ENCODE assay signal across 11 cellular contexts in the genomic region with DNA sequence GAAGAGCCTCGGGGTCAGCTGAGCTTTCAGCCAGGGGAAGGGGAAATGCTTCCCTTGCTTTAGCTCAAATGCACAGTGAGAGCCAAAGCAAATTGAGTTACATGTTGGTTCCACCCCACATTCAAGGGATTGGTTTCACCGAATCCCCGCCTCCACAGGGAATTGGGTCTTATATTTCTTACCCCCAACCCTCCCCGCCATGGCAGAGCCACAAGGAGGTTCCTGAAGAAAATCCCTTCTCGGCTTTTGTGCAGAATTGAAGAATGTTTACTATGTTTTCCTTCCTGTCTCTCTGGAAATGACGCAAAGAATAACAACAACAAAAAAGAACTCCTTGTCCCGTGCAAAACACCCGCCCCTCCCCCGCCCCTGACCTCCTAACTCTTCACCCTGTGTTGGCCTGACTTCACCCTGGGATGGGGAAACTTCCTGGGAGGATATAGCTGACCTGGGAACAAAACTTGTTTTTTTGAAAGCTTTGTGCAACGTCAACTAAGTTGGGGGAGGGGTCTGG. TPM values are rescaled to one million over a fixed set of nuclear protein-coding genes. Genes with fewer than 3 reads are reported as not detected.
A peak's percentile ranks its signal among the peaks of the same experiment; 100 is the strongest.
DNase-seq lines count a peak whose midpoint lies in the region; ATAC-seq, FAIRE-seq and TF ChIP-seq lines count a peak whose summit lies in the region.
"Had no signal": no experiment of that assay in that cellular context is flagged by ENCODE, and none has a peak within 500 bp of the region (broad histone marks: within the 10 kb centered on the region; RNA-seq: fewer than 3 reads in every experiment).

No MANE protein-coding gene starts in this region.

- H3K36me3 ChIP-seq in ACC112 (ENCODE audit: insufficient read depth, low read length) (no peaks in the 10 kb centered on the region), astrocyte (ENCODE audit: insufficient read depth, low read length) (no peaks in the 10 kb centered on the region), left ventricle myocardium inferior (peaks cover 3% of the 10 kb centered on the region), pancreas (no peaks in the 10 kb centered on the region)

- ATAC-seq in pancreas (peak in 3 of 4 donors; percentile 57 to 76 (median 75)), HG02970 (IDR thresholded peaks at IDR 0.05; ENCODE audit: low FRiP score, unreplicated experiment) (no peak), GM19324 (IDR thresholded peaks at IDR 0.05; ENCODE audit: low FRiP score, unreplicated experiment) (no peak)
- ATAC-seq in effector memory CD8-positive, alpha-beta T cell (replicated peaks) = no peak
- ATAC-seq: activated CD8-positive, alpha-beta T cell treated with anti-CD3 and anti-CD28 coated beads for 36 hours had no signal

- WGBS in pancreas, 2 donors = 41 to 52% methylated on average over 10 of the region's 10 CpGs

- intact Hi-C loops in left ventricle myocardium inferior (cut with micrococcal nuclease) = no loop called here
- intact Hi-C loops in pancreas (cut with DNase I) = no loop called here

- no peaks in the 10 kb centered on the region for H3K27me3 Mint-ChIP-seq in astrocyte (ENCODE audit: low read depth, unreplicated experiment)
- H3K27me3 Mint-ChIP-seq in effector memory CD8-positive, alpha-beta T cell = peaks cover 0 to 29% of the 10 kb centered on the region in 2 donors
- H3K27me3 Mint-ChIP-seq: activated CD8-positive, alpha-beta T cell treated with anti-CD3 and anti-CD28 coated beads for 36 hours had no signal

- no peak overlapping the region for H3K9ac ChIP-seq in astrocyte (ENCODE audit: low read length)

- no peaks in the 10 kb centered on the region for H3K36me3 Mint-ChIP-seq in astrocyte (ENCODE audit: low read depth, unreplicated experiment)
- H3K36me3 Mint-ChIP-seq in effector memory CD8-positive, alpha-beta T cell (ENCODE audit: insufficient read depth) = no peaks in the 10 kb centered on the region

- FAIRE-seq in astrocyte (lab: Jason Lieb, UNC) = no peak
- FAIRE-seq in pancreas (lab: Jason Lieb, UNC) = no peak
- FAIRE-seq: frontal cortex had no signal

- H3K27ac ChIP-seq in ACC112 (ENCODE audit: low read depth, low read length) (peak overlapping the region; percentile 85), astrocyte (ENCODE audit: low read depth, low read length) (no peak overlapping the region), left ventricle myocardium inferior (replicated peaks) (peak overlapping the region; percentile 91), pancreas (peak overlapping the region in 1 of 4 donors; percentile 37)

- H3K27me3 ChIP-seq in ACC112 (ENCODE audit: insufficient read depth, low read length) (no peaks in the 10 kb centered on the region), astrocyte (ENCODE audit: insufficient read depth, low read length) (no peaks in the 10 kb centered on the region), left ventricle myocardium inferior (ENCODE audit: low read depth) (no peaks in the 10 kb centered on the region), pancreas (no peaks in the 10 kb centered on the region)

- H4K20me1 ChIP-seq in astrocyte (ENCODE audit: insufficient read depth, low read length) = no peaks in the 10 kb centered on the region

- DNase-seq in astrocyte (ENCODE audit: low read depth) = no peak
- peak; percentile 86 for DNase-seq in left ventricle myocardium inferior
- no peak for DNase-seq in pancreas
- DNase-seq in effector memory CD8-positive, alpha-beta T cell = no peak
- DNase-seq in NCI-H510A (lab: John Stamatoyannopoulos, UW) = no peak
- DNase-seq: activated CD8-positive, alpha-beta T cell treated with anti-CD3 and anti-CD28 coated beads for 36 hours; stimulated activated CD4-positive, alpha-beta T cell treated with anti-CD3 and anti-CD28 coated beads, Interleukin-1b, Interleukin-23, amount 100 ng/mL, for 48 hours had no signal

- H3K27ac Mint-ChIP-seq in astrocyte (ENCODE audit: unreplicated experiment) = peak overlapping the region; percentile 41
- H3K27ac Mint-ChIP-seq in effector memory CD8-positive, alpha-beta T cell = no peak overlapping the region
- H3K27ac Mint-ChIP-seq: activated CD8-positive, alpha-beta T cell treated with anti-CD3 and anti-CD28 coated beads for 36 hours had no signal

- H3K79me2 ChIP-seq in ACC112 (ENCODE audit: control insufficient read depth, insufficient read depth, low read length, unreplicated experiment) = no peaks in the 10 kb centered on the region
- no peaks in the 10 kb centered on the region for H3K79me2 ChIP-seq in astrocyte (ENCODE audit: insufficient read depth, low read length)

- peak overlapping the region; percentile 19 for H3K4me2 ChIP-seq in astrocyte (ENCODE audit: low read length)

- peak overlapping the region; percentile 45 for H2AFZ ChIP-seq in ACC112 (ENCODE audit: low read length, unreplicated experiment)
- no peak overlapping the region for H2AFZ ChIP-seq in astrocyte (ENCODE audit: low read depth, low read length)

- no peak overlapping the region for H3K4me3 Mint-ChIP-seq in astrocyte (ENCODE audit: unreplicated experiment)
- no peak overlapping the region for H3K4me3 Mint-ChIP-seq in effector memory CD8-positive, alpha-beta T cell
- H3K4me3 Mint-ChIP-seq: activated CD8-positive, alpha-beta T cell treated with anti-CD3 and anti-CD28 coated beads for 36 hours had no signal

- TF ChIP-seq CTCF in astrocyte (IDR thresholded peaks at IDR 0.05; ENCODE audit: insufficient read depth, low read depth, low read length) = no peak
- TF ChIP-seq CTCF in left ventricle myocardium inferior (IDR thresholded peaks at IDR 0.05; ENCODE audit: borderline replicate concordance) = no peak
- no peak for TF ChIP-seq CTCF in pancreas (IDR thresholded peaks at IDR 0.05)

- H3K9me3 ChIP-seq in astrocyte (ENCODE audit: insufficient read depth, low read depth, low read length) = no peaks in the 10 kb centered on the region
- H3K9me3 ChIP-seq in left ventricle myocardium inferior (replicated peaks) = peaks cover 10% of the 10 kb centered on the region
- H3K9me3 ChIP-seq in pancreas = no peaks in the 10 kb centered on the region

- H3K4me1 ChIP-seq in ACC112 (ENCODE audit: control insufficient read depth, insufficient read depth, low read length, unreplicated experiment) (peaks cover 21% of the 10 kb centered on the region), astrocyte (ENCODE audit: insufficient read depth, low read length) (no peaks in the 10 kb centered on the region), left ventricle myocardium inferior (peaks cover 38% of the 10 kb centered on the region), pancreas (no peaks in the 10 kb centered on the region)

- H3K9me3 Mint-ChIP-seq in astrocyte (ENCODE audit: unreplicated experiment) = peaks cover 6% of the 10 kb centered on the region
- H3K9me3 Mint-ChIP-seq in effector memory CD8-positive, alpha-beta T cell = peaks cover 0 to 2% of the 10 kb centered on the region in 2 donors

- peaks cover 10% of the 10 kb centered on the region for H3K4me1 Mint-ChIP-seq in astrocyte (ENCODE audit: low read depth, unreplicated experiment)
- H3K4me1 Mint-ChIP-seq in effector memory CD8-positive, alpha-beta T cell (ENCODE audit: low read depth in 2 of 2) = peaks cover 0 to 3% of the 10 kb centered on the region in 2 donors

- H3K4me3 ChIP-seq in ACC112 (ENCODE audit: low read depth, low read length) (peak overlapping the region; percentile 36), astrocyte (ENCODE audit: insufficient read depth, low read depth, low read length) (no peak overlapping the region), left ventricle myocardium inferior (peak overlapping the region; percentile 52), pancreas (no peak overlapping the region)

RNA-seq across cellular contexts. Expression of a gene that starts 21.9 kb away (rescaled TPM):
- total RNA-seq in astrocyte (16.7 and 20.2 TPM in 2 replicates), left ventricle myocardium inferior (70.3 TPM), pancreas (10 to 100 TPM in 1 of 6 donors, 1 to 10 TPM in 5; 5.9 to 12.6 (median 8.0) TPM)
- polyA plus RNA-seq in pancreas = 1 to 10 TPM; 2.7 to 6.7 TPM

RNA-seq across cellular contexts. Expression of a gene that starts 47.7 kb away (rescaled TPM):
- total RNA-seq in astrocyte (42.7 and 55.3 TPM in 2 replicates), left ventricle myocardium inferior (35.5 TPM), pancreas (10 to 100 TPM; 15.4 to 32.2 (median 25.5) TPM)
- 10 to 100 TPM in 1 of 2 donors, 1 to 10 TPM in 1; 6.2 to 13.7 TPM for polyA plus RNA-seq in pancreas

Comparison
In these comparisons a context has a peak if more than half of its experiments do, and no peak if none do; other contexts are left out.
1. H3K4me3 ChIP-seq: peak in ACC112 (single experiment) and left ventricle myocardium inferior (single experiment); none in astrocyte (single experiment) and pancreas (0 of 4).
2. ATAC-seq: peak in pancreas (3 of 4); none in HG02970 (single experiment), effector memory CD8-positive, alpha-beta T cell (single experiment) and GM19324 (single experiment).